10 cellular contexts compared by ENCODE assay signal in the genomic region with DNA sequence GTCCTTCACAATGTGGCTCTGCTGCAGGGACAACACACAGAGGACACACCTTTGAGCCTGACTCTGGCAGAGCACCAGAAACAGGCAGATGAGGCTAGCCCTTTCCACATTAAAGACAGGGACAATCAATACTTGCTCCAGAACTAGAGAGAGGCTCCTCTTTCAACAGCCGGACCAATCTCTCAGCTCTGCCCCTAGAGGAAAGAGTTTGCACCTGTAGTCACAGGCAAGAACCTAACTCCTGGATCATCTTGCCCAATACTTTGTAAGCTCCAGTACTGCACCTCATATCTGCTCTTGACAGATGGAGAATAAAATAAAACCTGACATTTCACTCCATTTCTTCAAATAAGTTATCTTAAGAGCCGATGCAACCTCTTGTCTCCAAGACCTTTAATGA. TPM values are rescaled to one million over a fixed set of nuclear protein-coding genes. Genes with fewer than 3 reads are reported as not detected.
A peak's percentile ranks its signal among the peaks of the same experiment; 100 is the strongest.
DNase-seq lines count a peak whose midpoint lies in the region; ATAC-seq and TF ChIP-seq lines count a peak whose summit lies in the region.
"Had no signal": no experiment of that assay in that cellular context is flagged by ENCODE, and none has a peak within 500 bp of the region (broad histone marks: within the 10 kb centered on the region; RNA-seq: fewer than 3 reads in every experiment).

No MANE protein-coding gene starts in this region.

- no peaks in the 10 kb centered on the region for H3K9me3 ChIP-seq in ascending aorta

- H3K27ac ChIP-seq in ascending aorta = no peak overlapping the region

- no peaks in the 10 kb centered on the region for H3K4me1 ChIP-seq in ascending aorta

- H3K4me3 ChIP-seq in fibroblast of villous mesenchyme (ENCODE audit: low read depth, low read length) = no peak overlapping the region
- no peak overlapping the region for H3K4me3 ChIP-seq in ascending aorta

- H3K27me3 Mint-ChIP-seq in stimulated activated naive CD8-positive, alpha-beta T cell treated with anti-CD3 and anti-CD28 coated beads, Interleukin-15, amount 100 ng/mL, for 72 hours = no peaks in the 10 kb centered on the region

- intact Hi-C loops in ascending aorta (cut with DNase I) = no loop called here

- no peaks in the 10 kb centered on the region for H3K36me3 ChIP-seq in ascending aorta

- H3K27me3 ChIP-seq in ascending aorta = no peaks in the 10 kb centered on the region

- peak; percentile 46 for ATAC-seq in stimulated activated naive CD8-positive, alpha-beta T cell treated with anti-CD3 and anti-CD28 coated beads, Interleukin-15, amount 100 ng/mL, for 72 hours
- ATAC-seq in stimulated activated naive CD8-positive, alpha-beta T cell treated with anti-CD3 and anti-CD28 coated beads, Interleukin-15, Interleukin-2, amounts not matched to agents 100 U/mL and 50 U/mL, for 24 hours = no peak
- ATAC-seq in GM18505 (IDR thresholded peaks at IDR 0.05; ENCODE audit: unreplicated experiment) = no peak

- H3K4me3 Mint-ChIP-seq in stimulated activated naive CD8-positive, alpha-beta T cell treated with anti-CD3 and anti-CD28 coated beads, Interleukin-15, amount 100 ng/mL, for 72 hours = no peak overlapping the region

- no peaks in the 10 kb centered on the region for H3K4me1 Mint-ChIP-seq in stimulated activated naive CD8-positive, alpha-beta T cell treated with anti-CD3 and anti-CD28 coated beads, Interleukin-15, amount 100 ng/mL, for 72 hours

- TF ChIP-seq CTCF in fibroblast of villous mesenchyme (IDR thresholded peaks at IDR 0.05; ENCODE audit: insufficient read depth, low read depth, low read length) (peak; percentile 20), ascending aorta (IDR thresholded peaks at IDR 0.05) (no peak)

- DNase-seq in stimulated activated naive CD8-positive, alpha-beta T cell treated with anti-CD3 and anti-CD28 coated beads, Interleukin-15, amount 100 ng/mL, for 72 hours = no peak
- DNase-seq in stimulated activated naive CD8-positive, alpha-beta T cell treated with anti-CD3 and anti-CD28 coated beads, Interleukin-15, Interleukin-2, amounts not matched to agents 100 U/mL and 50 U/mL, for 24 hours = no peak
- DNase-seq in NCI-H2029 (lab: John Stamatoyannopoulos, UW) = peak; percentile 22
- no peak for DNase-seq in fibroblast of villous mesenchyme (ENCODE audit: low read depth)
- DNase-seq in ascending aorta (ENCODE audit: low spot score in 2 of 2) = no peak
- no peak for DNase-seq in G401 (ENCODE audit: low spot score)
- no peak for DNase-seq in COLO829 (ENCODE audit: low spot score)
- DNase-seq: nucleus accumbens, T-helper 9 cell had no signal

- TF ChIP-seq POLR2A in GM18505 (IDR thresholded peaks at IDR 0.05; ENCODE audit: borderline replicate concordance, extremely low read depth, insufficient read depth, insufficient read length) = no peak

- no peaks in the 10 kb centered on the region for H3K9me3 Mint-ChIP-seq in stimulated activated naive CD8-positive, alpha-beta T cell treated with anti-CD3 and anti-CD28 coated beads, Interleukin-15, amount 100 ng/mL, for 72 hours

- no peak overlapping the region for H3K27ac Mint-ChIP-seq in stimulated activated naive CD8-positive, alpha-beta T cell treated with anti-CD3 and anti-CD28 coated beads, Interleukin-15, amount 100 ng/mL, for 72 hours

- in situ Hi-C loops in G401 (cut with HindIII; ENCODE audit: low sequenced_read_pairs) = no loop called here

RNA-seq across cellular contexts. Expression of a gene that starts 52.1 kb away (rescaled TPM):
- total RNA-seq in fibroblast of villous mesenchyme = 0.64 and 0.86 TPM in 2 replicates
- 9.4 TPM for total RNA-seq in ascending aorta
- not detected in 2 replicates for total RNA-seq in G401 (2014; rRNA removed; shearing (Covaris generic))
